In the genomic region with DNA sequence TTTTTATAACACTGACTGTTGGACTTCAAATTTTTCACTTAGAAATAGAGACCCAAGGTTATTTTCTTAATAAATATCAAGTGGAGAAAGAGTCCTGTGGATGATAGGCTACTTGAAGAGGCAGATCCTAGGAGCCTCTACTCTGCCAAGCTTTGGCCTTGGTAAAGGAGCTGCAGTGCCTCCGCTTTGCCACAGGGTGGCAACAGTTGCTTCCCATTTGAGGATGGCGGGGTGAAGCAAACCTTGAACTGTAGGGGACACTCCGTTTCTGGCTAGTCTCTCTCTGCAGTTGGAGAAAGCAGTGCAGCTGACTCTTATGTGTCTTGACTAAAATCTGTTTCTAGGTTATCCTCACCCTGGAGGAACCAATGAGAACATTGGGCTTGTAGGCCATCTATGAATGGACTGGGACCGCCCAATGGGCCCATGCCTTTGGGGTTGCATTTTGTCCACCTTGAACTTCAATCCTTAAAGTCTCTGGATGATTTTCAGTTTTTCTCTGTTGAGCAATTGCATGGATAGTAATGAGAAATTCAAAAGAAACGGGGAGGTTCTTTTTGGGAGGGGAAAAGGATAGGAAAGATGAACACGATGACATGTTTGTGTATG, we compare ENCODE assay signal across 8 cellular contexts. TPM values are rescaled to one million over a fixed set of nuclear protein-coding genes. Genes with fewer than 3 reads are reported as not detected.
DNase-seq lines count a peak whose midpoint lies in the region; ATAC-seq and TF ChIP-seq lines count a peak whose summit lies in the region.

No MANE protein-coding gene starts in this region.

- no peak overlapping the region for H3K4me3 ChIP-seq in cardiac muscle cell
- no peak overlapping the region for H3K4me3 ChIP-seq in HFF-Myc (replicated peaks; ENCODE audit: low read depth, low read length)
- H3K4me3 ChIP-seq in naive thymus-derived CD4-positive, alpha-beta T cell (ENCODE audit: low read length): no peak overlapping the region
- H3K4me3 ChIP-seq in transverse colon: no peak overlapping the region

- H3K27ac ChIP-seq in cardiac muscle cell (no peak overlapping the region), transverse colon (no peak overlapping the region)
- H3K27ac ChIP-seq in naive thymus-derived CD4-positive, alpha-beta T cell (ENCODE audit: low read depth, low read length): no peak overlapping the region

- H3K4me1 Mint-ChIP-seq in naive thymus-derived CD4-positive, alpha-beta T cell: peaks cover 0 to 14% (median 0%) of the 10 kb centered on the region in 7 donors

- TF ChIP-seq CTCF in cardiac muscle cell (IDR thresholded peaks at IDR 0.05; ENCODE audit: low read depth, low read length) (peak; percentile 99), HFF-Myc (IDR thresholded peaks at IDR 0.05; ENCODE audit: low read depth, low read length, missing control alignments) (peak; percentile 94), transverse colon (IDR thresholded peaks at IDR 0.05) (peak; percentile 72 to 90 (median 81))

- DNase-seq in cardiac muscle cell (ENCODE audit: low read depth in 1 of 2, low spot score in 1 of 2) (peak; percentile 71 to 79), cardiac septum (ENCODE audit: low spot score) (no peak), HFF-Myc (ENCODE audit: extremely low read depth, low read depth) (no peak), NCI-H2107 treated with DMSO at 0.1 percent for 48 hours (lab: John Stamatoyannopoulos, UW; ENCODE audit: unreplicated experiment) (peak; percentile 50), epidermal melanocyte (ENCODE audit: insufficient read length, low spot score) (peak; percentile 78), transverse colon (peak; percentile 42)
- DNase-seq in activated CD4-positive, alpha-beta T cell treated with anti-CD3 and anti-CD28 coated beads, Interleukin-2, amount 50 U/mL, for 4 hours: peak; percentile 15 to 19
- peak in 6 of 9 donors; percentile 7 to 33 (median 15) for DNase-seq in naive thymus-derived CD4-positive, alpha-beta T cell

- H3K9me3 ChIP-seq in cardiac muscle cell (ENCODE audit: low read depth) (no peaks in the 10 kb centered on the region), transverse colon (no peaks in the 10 kb centered on the region)
- no peaks in the 10 kb centered on the region for H3K9me3 ChIP-seq in naive thymus-derived CD4-positive, alpha-beta T cell (ENCODE audit: control insufficient read depth in 2 of 3, low read length in 3 of 3)

- TF ChIP-seq EP300 in transverse colon (IDR thresholded peaks at IDR 0.05; ENCODE audit: low read depth): no peak

- CTCF ChIA-PET in naive thymus-derived CD4-positive, alpha-beta T cell (lab: Charles Lee): interaction anchor here (1.3 to 1.4 kb wide), 2 partner anchors 10 to 11 kb away, joined by 3 to 4 read pairs; no protein-coding TSS in a partner anchor

- H3K4me1 ChIP-seq in cardiac muscle cell (ENCODE audit: low read depth): peaks cover 4% of the 10 kb centered on the region
- H3K4me1 ChIP-seq in naive thymus-derived CD4-positive, alpha-beta T cell (ENCODE audit: control insufficient read depth in 2 of 2, insufficient read depth in 2 of 2, low read length in 2 of 2): no peaks in the 10 kb centered on the region
- no peaks in the 10 kb centered on the region for H3K4me1 ChIP-seq in transverse colon

- peaks cover 0 to 25% (median 0%) of the 10 kb centered on the region in 5 donors for H3K36me3 Mint-ChIP-seq in naive thymus-derived CD4-positive, alpha-beta T cell

- POLR2A ChIA-PET in naive thymus-derived CD4-positive, alpha-beta T cell (lab: Charles Lee): no interaction called here

- no peaks in the 10 kb centered on the region for H3K9me3 Mint-ChIP-seq in naive thymus-derived CD4-positive, alpha-beta T cell

- H3K27me3 Mint-ChIP-seq in naive thymus-derived CD4-positive, alpha-beta T cell: no peaks in the 10 kb centered on the region

- in situ Hi-C loops in transverse colon (cut with MboI; ENCODE audit: low pct_ligation_motif_present in 1 of 4, low pct_unique_long_range_greater_than_20kb in 1 of 4, low sequenced_read_pairs in 3 of 4): loop anchor here (10.0 to 25.0 kb wide), 5 partner anchors 186 to 1061 kb away; no protein-coding TSS in a partner anchor

- WGBS in transverse colon (ENCODE audit: low coverage in 1 of 2), 2 donors: 42 to 94% methylated on average over 2 to 6 of the region's 6 CpGs

- no peak overlapping the region for H3K27ac Mint-ChIP-seq in naive thymus-derived CD4-positive, alpha-beta T cell

- peak; percentile 91 for ATAC-seq in naive thymus-derived CD4-positive, alpha-beta T cell

- TF ChIP-seq POLR2A in transverse colon (IDR thresholded peaks at IDR 0.05): no peak

- no peaks in the 10 kb centered on the region for H3K27me3 ChIP-seq in cardiac muscle cell
- no peaks in the 10 kb centered on the region for H3K27me3 ChIP-seq in naive thymus-derived CD4-positive, alpha-beta T cell (ENCODE audit: control insufficient read depth in 2 of 2, insufficient read depth in 2 of 2, low read length in 2 of 2)
- H3K27me3 ChIP-seq in transverse colon: no peaks in the 10 kb centered on the region

- intact Hi-C loops in cardiac septum (cut with DNase I): no loop called here
- intact Hi-C loops in naive thymus-derived CD4-positive, alpha-beta T cell (cut with micrococcal nuclease): no loop called here
- intact Hi-C loops in transverse colon (cut with DNase I; ENCODE audit: low total_unique reads): no loop called here

- H3K36me3 ChIP-seq in cardiac muscle cell (no peaks in the 10 kb centered on the region), transverse colon (no peaks in the 10 kb centered on the region)
- no peaks in the 10 kb centered on the region for H3K36me3 ChIP-seq in naive thymus-derived CD4-positive, alpha-beta T cell (ENCODE audit: control insufficient read depth in 2 of 3, insufficient read depth in 3 of 3, low read length in 3 of 3)

- no peak overlapping the region for H3K4me3 Mint-ChIP-seq in naive thymus-derived CD4-positive, alpha-beta T cell

RNA-seq across cellular contexts. Expression of a gene that starts 9.8 kb away (rescaled TPM):
- total RNA-seq in cardiac muscle cell: 9.0 and 14.4 TPM in 2 replicates
- 15.5 and 20.2 TPM in 2 replicates for polyA plus RNA-seq in cardiac muscle cell
- 0.30 TPM for total RNA-seq in cardiac septum
- 1 to 10 TPM in 1 of 5 experiments, under 1 TPM in 3, not detected in 1; 0.37 to 2.8 (median 0.68) TPM for total RNA-seq in naive thymus-derived CD4-positive, alpha-beta T cell
- polyA plus RNA-seq in naive thymus-derived CD4-positive, alpha-beta T cell: under 1 TPM in 1 of 2 donors, not detected in 1; 0.49 TPM
- 1 to 10 TPM in 2 of 4 donors, not detected in 2; 1.6 to 5.2 TPM for total RNA-seq in transverse colon

RNA-seq across cellular contexts. Expression of a gene that starts 36.0 kb away (rescaled TPM):
- 5.0 and 44.6 TPM in 2 replicates for total RNA-seq in cardiac muscle cell
- polyA plus RNA-seq in cardiac muscle cell: 5.1 and 38.8 TPM in 2 replicates
- total RNA-seq in cardiac septum: 1.7 TPM
- 100 to 1,000 TPM in 1 of 5 experiments, 1 to 10 TPM in 4; 5.0 to 101 (median 5.9) TPM for total RNA-seq in naive thymus-derived CD4-positive, alpha-beta T cell
- polyA plus RNA-seq in naive thymus-derived CD4-positive, alpha-beta T cell: 1 to 10 TPM; 2.1 to 2.3 TPM
- total RNA-seq in transverse colon: 1 to 10 TPM in 3 of 4 donors, under 1 TPM in 1; 0.75 to 7.4 (median 2.2) TPM

RNA-seq across cellular contexts. Expression of a gene that starts 58.1 kb away (rescaled TPM):
- total RNA-seq in cardiac muscle cell (1.7 and 4.9 TPM in 2 replicates), cardiac septum (11.1 TPM), transverse colon (10 to 100 TPM in 2 of 4 donors, 1 to 10 TPM in 2; 6.7 to 18.7 (median 9.0) TPM)
- 0.68 and 1.5 TPM in 2 replicates for polyA plus RNA-seq in cardiac muscle cell
- 10 to 100 TPM in 4 of 5 experiments, 1 to 10 TPM in 1; 9.8 to 19.4 (median 14.1) TPM for total RNA-seq in naive thymus-derived CD4-positive, alpha-beta T cell
- under 1 TPM in 1 of 2 donors, not detected in 1; 0.28 TPM for polyA plus RNA-seq in naive thymus-derived CD4-positive, alpha-beta T cell

Comparison
In these comparisons a context has a peak if more than half of its experiments do, and no peak if none do; other contexts are left out.
1. DNase-seq: peak in cardiac muscle cell (2 of 2), NCI-H2107 treated with DMSO at 0.1 percent for 48 hours (single experiment), activated CD4-positive, alpha-beta T cell treated with anti-CD3 and anti-CD28 coated beads, Interleukin-2, amount 50 U/mL, for 4 hours (2 of 2), epidermal melanocyte (single experiment), naive thymus-derived CD4-positive, alpha-beta T cell (6 of 9) and transverse colon (single experiment); none in cardiac septum (single experiment) and HFF-Myc (single experiment).
2. Peak in every context shown above with its lines, with median percentiles within 50 percentile points of each other: CTCF ChIP-seq.